In the genomic region with DNA sequence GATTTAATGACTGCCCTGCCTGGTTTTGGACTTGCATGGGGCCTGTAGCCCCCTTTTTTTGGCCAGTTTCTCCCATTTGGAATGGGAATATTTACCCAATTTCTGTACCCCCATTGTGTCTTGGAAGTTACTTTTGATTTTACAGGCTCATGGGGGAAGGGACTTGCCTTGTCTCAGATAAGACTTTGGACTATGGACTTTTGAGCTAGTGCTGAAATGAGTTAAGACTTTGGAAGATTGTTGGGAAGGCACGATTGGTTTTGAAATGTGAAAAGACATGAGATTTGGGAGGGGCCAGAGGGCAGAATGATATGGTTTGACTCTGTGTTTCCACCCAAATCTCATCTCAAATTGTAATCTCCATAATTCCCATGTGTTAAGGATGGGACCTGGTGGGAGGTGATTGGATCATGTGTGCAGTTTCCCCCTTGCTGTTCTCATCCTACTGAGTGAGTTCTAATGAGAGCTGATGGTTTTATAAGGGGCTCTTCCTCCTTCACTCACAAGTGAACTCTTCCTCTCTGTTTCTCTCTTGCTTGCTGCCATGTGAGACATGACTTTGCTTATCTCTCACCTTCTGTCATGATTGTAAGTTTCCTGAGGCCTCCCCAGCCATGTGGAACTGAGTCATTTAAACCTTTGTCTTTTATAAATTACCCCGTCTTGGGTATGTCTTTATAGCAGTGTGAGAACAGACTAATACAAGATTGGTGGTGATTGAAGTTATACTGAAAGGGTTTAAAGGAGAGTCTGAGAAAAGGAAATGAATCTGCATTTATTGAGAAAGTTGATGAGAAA, we compare ENCODE assay signal across 18 cellular contexts. TPM values are rescaled to one million over a fixed set of nuclear protein-coding genes. Genes with fewer than 3 reads are reported as not detected.
"Had no signal": no experiment of that assay in that cellular context is flagged by ENCODE, and none has a peak within 500 bp of the region (broad histone marks: within the 10 kb centered on the region; RNA-seq: fewer than 3 reads in every experiment).

No MANE protein-coding gene starts in this region.

RNA-seq across cellular contexts. Expression of a gene that starts 8.7 kb away (rescaled TPM):
- total RNA-seq: activated CD4-positive, alpha-beta memory T cell treated with anti-CD3 and anti-CD28 coated beads, Interleukin-2, amount 10 ng/mL, durations not matched to agents 7 days and 5 days; activated CD4-positive, alpha-beta T cell treated with anti-CD3 and anti-CD28 coated beads for 36 hours; activated CD4-positive, alpha-beta T cell treated with anti-CD3 and anti-CD28 coated beads, Interleukin-2, amount 10 ng/mL, durations not matched to agents 7 days and 5 days; activated CD8-positive, alpha-beta memory T cell treated with anti-CD3 and anti-CD28 coated beads, Interleukin-2, amount 10 ng/mL, durations not matched to agents 7 days and 5 days; activated CD8-positive, alpha-beta T cell treated with anti-CD3 and anti-CD28 coated beads, Interleukin-2, amount 10 ng/mL, durations not matched to agents 7 days and 5 days; activated naive CD8-positive, alpha-beta T cell treated with anti-CD3 and anti-CD28 coated beads, Interleukin-2, amount 10 ng/mL, durations not matched to agents 7 days and 5 days; activated T-helper 2 cell treated with anti-CD3 and anti-CD28 coated beads, Interferon-gamma antibody, Interleukin-2, Interleukin-4, amounts not matched to agents 10 μg/mL and 5 μg/mL and 100 μg/mL, durations not matched to agents 14 hours and 24 hours and 36 hours; ascending aorta; body of pancreas; breast epithelium; cardiac septum; cerebellum; T-cell; T-helper 1 cell treated with Interleukin-12 subunit alpha and Interleukin-12 subunit beta and Interleukin-4 antibody, amounts not matched to agents 30 ng/mL and 1 ng/mL, for 36 hours; T-helper 17 cell; T-helper 2 cell treated with Interferon-gamma antibody and Interleukin-4, amounts not matched to agents 100 ng/mL and 5 ng/mL, for 36 hours; WTC11 had no signal

RNA-seq across cellular contexts. Expression of a gene that starts 22.6 kb away (rescaled TPM):
- total RNA-seq: activated CD4-positive, alpha-beta memory T cell treated with anti-CD3 and anti-CD28 coated beads, Interleukin-2, amount 10 ng/mL, durations not matched to agents 7 days and 5 days; activated CD4-positive, alpha-beta T cell treated with anti-CD3 and anti-CD28 coated beads for 36 hours; activated CD4-positive, alpha-beta T cell treated with anti-CD3 and anti-CD28 coated beads, Interleukin-2, amount 10 ng/mL, durations not matched to agents 7 days and 5 days; activated CD8-positive, alpha-beta memory T cell treated with anti-CD3 and anti-CD28 coated beads, Interleukin-2, amount 10 ng/mL, durations not matched to agents 7 days and 5 days; activated CD8-positive, alpha-beta T cell treated with anti-CD3 and anti-CD28 coated beads, Interleukin-2, amount 10 ng/mL, durations not matched to agents 7 days and 5 days; activated naive CD8-positive, alpha-beta T cell treated with anti-CD3 and anti-CD28 coated beads, Interleukin-2, amount 10 ng/mL, durations not matched to agents 7 days and 5 days; activated T-helper 2 cell treated with anti-CD3 and anti-CD28 coated beads, Interferon-gamma antibody, Interleukin-2, Interleukin-4, amounts not matched to agents 10 μg/mL and 5 μg/mL and 100 μg/mL, durations not matched to agents 14 hours and 24 hours and 36 hours; ascending aorta; body of pancreas; cardiac septum; cerebellum; T-cell; T-helper 1 cell treated with Interleukin-12 subunit alpha and Interleukin-12 subunit beta and Interleukin-4 antibody, amounts not matched to agents 30 ng/mL and 1 ng/mL, for 36 hours; T-helper 17 cell; T-helper 2 cell treated with Interferon-gamma antibody and Interleukin-4, amounts not matched to agents 100 ng/mL and 5 ng/mL, for 36 hours; WTC11 had no signal
- polyA plus RNA-seq: adipose tissue had no signal

RNA-seq across cellular contexts. Expression of a gene that starts 26.7 kb away (rescaled TPM):
- total RNA-seq: activated CD4-positive, alpha-beta memory T cell treated with anti-CD3 and anti-CD28 coated beads, Interleukin-2, amount 10 ng/mL, durations not matched to agents 7 days and 5 days; activated CD4-positive, alpha-beta T cell treated with anti-CD3 and anti-CD28 coated beads for 36 hours; activated CD4-positive, alpha-beta T cell treated with anti-CD3 and anti-CD28 coated beads, Interleukin-2, amount 10 ng/mL, durations not matched to agents 7 days and 5 days; activated CD8-positive, alpha-beta memory T cell treated with anti-CD3 and anti-CD28 coated beads, Interleukin-2, amount 10 ng/mL, durations not matched to agents 7 days and 5 days; activated CD8-positive, alpha-beta T cell treated with anti-CD3 and anti-CD28 coated beads, Interleukin-2, amount 10 ng/mL, durations not matched to agents 7 days and 5 days; activated naive CD8-positive, alpha-beta T cell treated with anti-CD3 and anti-CD28 coated beads, Interleukin-2, amount 10 ng/mL, durations not matched to agents 7 days and 5 days; activated T-helper 2 cell treated with anti-CD3 and anti-CD28 coated beads, Interferon-gamma antibody, Interleukin-2, Interleukin-4, amounts not matched to agents 10 μg/mL and 5 μg/mL and 100 μg/mL, durations not matched to agents 14 hours and 24 hours and 36 hours; ascending aorta; body of pancreas; breast epithelium; cardiac septum; cerebellum; T-cell; T-helper 1 cell treated with Interleukin-12 subunit alpha and Interleukin-12 subunit beta and Interleukin-4 antibody, amounts not matched to agents 30 ng/mL and 1 ng/mL, for 36 hours; T-helper 17 cell; T-helper 2 cell treated with Interferon-gamma antibody and Interleukin-4, amounts not matched to agents 100 ng/mL and 5 ng/mL, for 36 hours; WTC11 had no signal

RNA-seq across cellular contexts. Expression of a gene that starts 32.9 kb away (rescaled TPM):
- total RNA-seq: activated CD4-positive, alpha-beta memory T cell treated with anti-CD3 and anti-CD28 coated beads, Interleukin-2, amount 10 ng/mL, durations not matched to agents 7 days and 5 days; activated CD4-positive, alpha-beta T cell treated with anti-CD3 and anti-CD28 coated beads for 36 hours; activated CD4-positive, alpha-beta T cell treated with anti-CD3 and anti-CD28 coated beads, Interleukin-2, amount 10 ng/mL, durations not matched to agents 7 days and 5 days; activated CD8-positive, alpha-beta memory T cell treated with anti-CD3 and anti-CD28 coated beads, Interleukin-2, amount 10 ng/mL, durations not matched to agents 7 days and 5 days; activated CD8-positive, alpha-beta T cell treated with anti-CD3 and anti-CD28 coated beads, Interleukin-2, amount 10 ng/mL, durations not matched to agents 7 days and 5 days; activated naive CD8-positive, alpha-beta T cell treated with anti-CD3 and anti-CD28 coated beads, Interleukin-2, amount 10 ng/mL, durations not matched to agents 7 days and 5 days; activated T-helper 2 cell treated with anti-CD3 and anti-CD28 coated beads, Interferon-gamma antibody, Interleukin-2, Interleukin-4, amounts not matched to agents 10 μg/mL and 5 μg/mL and 100 μg/mL, durations not matched to agents 14 hours and 24 hours and 36 hours; ascending aorta; breast epithelium; cardiac septum; cerebellum; T-cell; T-helper 1 cell treated with Interleukin-12 subunit alpha and Interleukin-12 subunit beta and Interleukin-4 antibody, amounts not matched to agents 30 ng/mL and 1 ng/mL, for 36 hours; T-helper 17 cell; T-helper 2 cell treated with Interferon-gamma antibody and Interleukin-4, amounts not matched to agents 100 ng/mL and 5 ng/mL, for 36 hours had no signal
- polyA plus RNA-seq: adipose tissue had no signal

RNA-seq across cellular contexts. Expression of a gene that starts 38.7 kb away (rescaled TPM):
- total RNA-seq: activated CD4-positive, alpha-beta memory T cell treated with anti-CD3 and anti-CD28 coated beads, Interleukin-2, amount 10 ng/mL, durations not matched to agents 7 days and 5 days; activated CD4-positive, alpha-beta T cell treated with anti-CD3 and anti-CD28 coated beads for 36 hours; activated CD4-positive, alpha-beta T cell treated with anti-CD3 and anti-CD28 coated beads, Interleukin-2, amount 10 ng/mL, durations not matched to agents 7 days and 5 days; activated CD8-positive, alpha-beta memory T cell treated with anti-CD3 and anti-CD28 coated beads, Interleukin-2, amount 10 ng/mL, durations not matched to agents 7 days and 5 days; activated CD8-positive, alpha-beta T cell treated with anti-CD3 and anti-CD28 coated beads, Interleukin-2, amount 10 ng/mL, durations not matched to agents 7 days and 5 days; activated naive CD8-positive, alpha-beta T cell treated with anti-CD3 and anti-CD28 coated beads, Interleukin-2, amount 10 ng/mL, durations not matched to agents 7 days and 5 days; activated T-helper 2 cell treated with anti-CD3 and anti-CD28 coated beads, Interferon-gamma antibody, Interleukin-2, Interleukin-4, amounts not matched to agents 10 μg/mL and 5 μg/mL and 100 μg/mL, durations not matched to agents 14 hours and 24 hours and 36 hours; ascending aorta; body of pancreas; breast epithelium; cardiac septum; cerebellum; T-cell; T-helper 1 cell treated with Interleukin-12 subunit alpha and Interleukin-12 subunit beta and Interleukin-4 antibody, amounts not matched to agents 30 ng/mL and 1 ng/mL, for 36 hours; T-helper 17 cell; T-helper 2 cell treated with Interferon-gamma antibody and Interleukin-4, amounts not matched to agents 100 ng/mL and 5 ng/mL, for 36 hours; WTC11 had no signal
